Comparison of ENCODE assay signal across 14 cellular contexts in genomic region chr1:196794128-196794527, GRCh38. TPM values are rescaled to one million over a fixed set of nuclear protein-coding genes. Genes with fewer than 3 reads are reported as not detected.
"Had no signal": no experiment of that assay in that cellular context is flagged by ENCODE, and none has a peak within 500 bp of the region (broad histone marks: within the 10 kb centered on the region; RNA-seq: fewer than 3 reads in every experiment).

No MANE protein-coding gene starts in this region.

RNA-seq across cellular contexts. Expression of gene CFHR3, which starts 19.5 kb away (rescaled TPM):
- total RNA-seq: activated CD4-positive, alpha-beta memory T cell treated with anti-CD3 and anti-CD28 coated beads for 36 hours; activated CD4-positive, alpha-beta T cell treated with anti-CD3 and anti-CD28 coated beads, Interleukin-2, amount 10 ng/mL, durations not matched to agents 24 days and 14 days; activated CD8-positive, alpha-beta memory T cell treated with anti-CD3 and anti-CD28 coated beads for 36 hours; activated naive CD4-positive, alpha-beta T cell treated with anti-CD3 and anti-CD28 coated beads for 36 hours; activated naive CD8-positive, alpha-beta T cell treated with anti-CD3 and anti-CD28 coated beads for 36 hours; activated T-helper 1 cell treated with anti-CD3 and anti-CD28 coated beads, Interleukin-12 subunit alpha, Interleukin-12 subunit beta, Interleukin-2, Interleukin-4 antibody, amounts not matched to agents 30 ng/mL and 10 ng/mL and 1 ng/mL, durations not matched to agents 14 hours and 24 hours and 36 hours; body of pancreas; dermis blood vessel endothelial cell; esophagus muscularis mucosa; foreskin keratinocyte; left colon; naive thymus-derived CD8-positive, alpha-beta T cell; prostate gland had no signal

RNA-seq across cellular contexts. Expression of gene CFHR1, which starts 25.4 kb away (rescaled TPM):
- total RNA-seq: activated CD4-positive, alpha-beta memory T cell treated with anti-CD3 and anti-CD28 coated beads for 36 hours; activated CD4-positive, alpha-beta T cell treated with anti-CD3 and anti-CD28 coated beads, Interleukin-2, amount 10 ng/mL, durations not matched to agents 24 days and 14 days; activated CD8-positive, alpha-beta memory T cell treated with anti-CD3 and anti-CD28 coated beads for 36 hours; activated naive CD4-positive, alpha-beta T cell treated with anti-CD3 and anti-CD28 coated beads for 36 hours; activated naive CD8-positive, alpha-beta T cell treated with anti-CD3 and anti-CD28 coated beads for 36 hours; activated T-helper 1 cell treated with anti-CD3 and anti-CD28 coated beads, Interleukin-12 subunit alpha, Interleukin-12 subunit beta, Interleukin-2, Interleukin-4 antibody, amounts not matched to agents 30 ng/mL and 10 ng/mL and 1 ng/mL, durations not matched to agents 14 hours and 24 hours and 36 hours; body of pancreas; dermis blood vessel endothelial cell; foreskin keratinocyte; left colon; naive thymus-derived CD8-positive, alpha-beta T cell; prostate gland; thoracic aorta had no signal
